8 cellular contexts compared by ENCODE assay signal in the genomic region with DNA sequence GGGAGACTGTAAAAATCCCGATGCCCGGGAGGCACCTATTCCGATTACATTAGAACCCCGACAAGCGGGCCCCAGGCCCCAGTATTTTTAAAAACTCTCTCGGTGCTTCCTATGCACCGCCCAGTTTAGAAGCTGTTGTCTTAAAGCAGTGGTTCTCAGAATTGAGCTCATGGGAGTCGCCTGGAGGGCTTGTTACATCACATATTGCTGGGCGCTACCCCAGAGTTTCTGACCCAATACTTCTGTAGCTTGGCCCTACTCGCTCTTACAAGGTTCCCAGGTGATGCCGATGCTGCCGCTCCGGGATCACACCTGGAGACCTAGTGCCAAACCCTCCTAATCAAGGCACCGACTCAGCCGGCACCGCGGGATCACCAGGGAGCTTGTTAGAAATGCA. TPM values are rescaled to one million over a fixed set of nuclear protein-coding genes. Genes with fewer than 3 reads are reported as not detected.
DNase-seq lines count a peak whose midpoint lies in the region; ATAC-seq, FAIRE-seq and TF ChIP-seq lines count a peak whose summit lies in the region.

No MANE protein-coding gene starts in this region.

- H3K9me3 Mint-ChIP-seq in activated T-cell treated with anti-CD3 and anti-CD28 coated beads, Interleukin-2, amount 50 U/mL, for 24 hours, result peaks cover 7% of the 10 kb centered on the region

- ATAC-seq in HG03175 (IDR thresholded peaks at IDR 0.05; ENCODE audit: unreplicated experiment), result peak; percentile 29
- ATAC-seq in GM12878, result peak; percentile 38

- H3K9me3 ChIP-seq in GM12878 (replicated peaks; ENCODE audit: control insufficient read depth, insufficient read depth, low read length) (peaks cover 11% of the 10 kb centered on the region; the same call in 1 of the 3 replicates), muscle layer of colon (ENCODE audit: low read length) (no peaks in the 10 kb centered on the region)

- no peaks in the 10 kb centered on the region for H3K36me3 Mint-ChIP-seq in activated T-cell treated with anti-CD3 and anti-CD28 coated beads, Interleukin-2, amount 50 U/mL, for 24 hours (ENCODE audit: low read depth)

- no peak overlapping the region for H3K4me3 ChIP-seq in GM12878
- peak overlapping the region in 1 of 2 donors; percentile 34 for H3K4me3 ChIP-seq in muscle layer of colon (ENCODE audit: low read depth in 1 of 2, low read length in 2 of 2)

- H3K4me1 ChIP-seq in GM12878 (ENCODE audit: control insufficient read depth, insufficient read depth, low read length) (peaks cover 6% of the 10 kb centered on the region), muscle layer of colon (ENCODE audit: insufficient read depth, low read length) (peaks cover 38% of the 10 kb centered on the region)

- CTCF ChIA-PET in GM12878 (lab: Yijun Ruan, JAX), result interaction anchor here (0.6 to 4.2 kb wide), 44 partner anchors 8 to 704 kb away, joined by 3 to 56 read pairs (median 4); no protein-coding TSS in a partner anchor

- no peak overlapping the region for H3K27ac Mint-ChIP-seq in activated T-cell treated with anti-CD3 and anti-CD28 coated beads, Interleukin-2, amount 50 U/mL, for 24 hours

- in situ Hi-C loops in GM12878 (cut with MboI), result loop anchor here (5.0 kb wide), 1 partner anchor 529 kb away; no protein-coding TSS in a partner anchor

- H3K4me2 ChIP-seq in GM12878 (ENCODE audit: control insufficient read depth, insufficient read depth), result peak overlapping the region; percentile 75

- no peak overlapping the region for H3K27ac ChIP-seq in GM12878 (ENCODE audit: control insufficient read depth, insufficient read depth)
- H3K27ac ChIP-seq in muscle layer of colon (ENCODE audit: low read depth, low read length), result peak overlapping the region; percentile 15

- peaks cover 13% of the 10 kb centered on the region for H3K4me1 Mint-ChIP-seq in activated T-cell treated with anti-CD3 and anti-CD28 coated beads, Interleukin-2, amount 50 U/mL, for 24 hours (ENCODE audit: low read depth)

- no peaks in the 10 kb centered on the region for H3K79me2 ChIP-seq in GM12878 (ENCODE audit: control insufficient read depth, insufficient read depth, low read length)

- POLR2A ChIA-PET in GM12878 (lab: Charles Lee), result no interaction called here

- no peak for TF ChIP-seq RAD21 in GM12878 (IDR thresholded peaks at IDR 0.05; ENCODE audit: insufficient read depth, low read depth, low read length)

- BruUV-seq in GM12878 (replicated peaks; lab: Mats Ljungman, UMichigan), result no TSS peak

- H4K20me1 ChIP-seq in GM12878 (ENCODE audit: control insufficient read depth, insufficient read depth), result no peaks in the 10 kb centered on the region

- SMC1A ChIA-PET in GM12878 (lab: Charles Lee; ENCODE audit: uncharacterized antibody, unreplicated experiment), result interaction anchor here (0.6 to 2.9 kb wide), 17 partner anchors 9 to 857 kb away, joined by 3 to 40 read pairs (median 3); a partner anchor contains a TSS

- no peak for TF ChIP-seq POLR2A in GM12878 (IDR thresholded peaks at IDR 0.05; ENCODE audit: low read depth, low read length)

- no peaks in the 10 kb centered on the region for H3K36me3 ChIP-seq in GM12878 (ENCODE audit: control insufficient read depth in 2 of 2, insufficient read depth in 2 of 2, low read length in 1 of 2)
- H3K36me3 ChIP-seq in muscle layer of colon (ENCODE audit: insufficient read depth, low read length), result no peaks in the 10 kb centered on the region

- WGBS in GM12878 (ENCODE audit: insufficient coverage, insufficient replicate concordance, low lambda C conversion rate, missing lambda C conversion rate), result 29% methylated on average over 17 of the region's 17 CpGs

- TF ChIP-seq CTCF in GM12878 (IDR thresholded peaks at IDR 0.05 in 2 of 3, conservative IDR thresholded peaks at IDR 0.05 in 1 of 3; ENCODE audit: control insufficient read depth in 2 of 3, extremely low read depth in 1 of 3, insufficient read depth in 1 of 3, low read depth in 3 of 3, low read length in 3 of 3), result no peak

- FAIRE-seq in GM12878 (lab: Jason Lieb, UNC), result no peak

- peaks cover 64% of the 10 kb centered on the region for H3K27me3 Mint-ChIP-seq in activated T-cell treated with anti-CD3 and anti-CD28 coated beads, Interleukin-2, amount 50 U/mL, for 24 hours

- peak overlapping the region; percentile 41 for H3K4me3 Mint-ChIP-seq in activated T-cell treated with anti-CD3 and anti-CD28 coated beads, Interleukin-2, amount 50 U/mL, for 24 hours

- no peak overlapping the region for H3K9ac ChIP-seq in GM12878 (ENCODE audit: control insufficient read depth, insufficient read depth, low read length)
- H3K9ac ChIP-seq in muscle layer of colon (ENCODE audit: low read length), result no peak overlapping the region

- intact Hi-C loops in GM12878 (cut with micrococcal nuclease; ENCODE audit: unreplicated experiment), result loop anchor here (2.0 to 10.0 kb wide), 5 partner anchors 179 to 651 kb away; a partner anchor contains a TSS

- RAD21 ChIA-PET in GM12878 (lab: Charles Lee; ENCODE audit: unreplicated experiment), result interaction anchor here (0.7 to 2.5 kb wide), 18 partner anchors 8 to 654 kb away, joined by 3 to 35 read pairs (median 4); a partner anchor contains a TSS

- no peaks in the 10 kb centered on the region; a peak in 1 of 4 replicates for H3K27me3 ChIP-seq in GM12878 (replicated peaks in 1 of 2; ENCODE audit: control insufficient read depth in 2 of 2, insufficient read depth in 2 of 2, low read length in 1 of 2)
- H3K27me3 ChIP-seq in muscle layer of colon (ENCODE audit: control insufficient read depth in 1 of 2, insufficient read depth in 2 of 2, low read length in 2 of 2), result no peaks in the 10 kb centered on the region

- DNase-seq in activated T-cell treated with anti-CD3 and anti-CD28 coated beads, Interleukin-2, amount 50 U/mL, for 24 hours, result no peak
- no peak for DNase-seq in activated T-cell treated with anti-CD3 and anti-CD28 coated beads, Interleukin-2, amount 50 U/mL, for 1 hour
- DNase-seq in GM12878 (ENCODE audit: low read depth, low spot score) (no peak), GOT3 (lab: John Stamatoyannopoulos, UW) (no peak), NCI-H1694 (lab: John Stamatoyannopoulos, UW) (no peak), NCI-H774 (lab: John Stamatoyannopoulos, UW) (no peak)

- no peak for TF ChIP-seq EP300 in GM12878 (IDR thresholded peaks at IDR 0.05; ENCODE audit: borderline replicate concordance in 1 of 2, control insufficient read depth in 1 of 2, low read depth in 2 of 2, low read length in 2 of 2)

- no peak overlapping the region for H2AFZ ChIP-seq in GM12878 (ENCODE audit: control insufficient read depth, low read depth, low read length)

TF ChIP-seq in GM12878, 131 proteins besides CTCF, POLR2A, EP300 and RAD21 (continues in another document):
- TF ChIP-seq SMAD1 (IDR thresholded peaks at IDR 0.05; ENCODE audit: low read depth, partially characterized antibody), result no peak
- TF ChIP-seq FOS (IDR thresholded peaks at IDR 0.05; ENCODE audit: borderline replicate concordance, extremely low read depth, insufficient read length), result no peak
- TF ChIP-seq TCF7 (IDR thresholded peaks at IDR 0.05; ENCODE audit: borderline replicate concordance), result no peak

RNA-seq across cellular contexts. Expression of a gene that starts 35.2 kb away (rescaled TPM):
- not detected in 2 replicates for total RNA-seq in GM12878 (2013; cell fraction: nucleolus; rRNA removed)
- total RNA-seq in GM12878 (2014; rRNA removed), result not detected in 2 replicates
- total RNA-seq in GM12878 (2014; rRNA removed; fragmentation: Illumina TruSeq; extraction: Trizol), result not detected in 2 replicates
- total RNA-seq in GM12878 (2021), result 0.05 TPM in 1 of 2 replicates, not detected in the other
- not detected for polyA plus RNA-seq in GM12878 (2011; ENCODE audit: low read depth)
- polyA plus RNA-seq in GM12878 (2011; rRNA removed), result not detected in 2 replicates
- not detected in 2 replicates for polyA plus RNA-seq in GM12878 (2011; cell fraction: cytosol; rRNA removed)
- not detected in 2 replicates for polyA plus RNA-seq in GM12878 (2011; cell fraction: nucleus; rRNA removed)
- not detected in 2 replicates for polyA plus RNA-seq in GM12878 (2012)
- polyA plus RNA-seq in GM12878 (2014; fragmentation: Illumina TruSeq; extraction: Trizol), result not detected in 2 replicates
- not detected for polyA plus RNA-seq in GM12878 (2014; fragmentation: Nextera tagmentation; extraction: Ambion mirVana)
- not detected in 2 replicates for polyA plus RNA-seq in GM12878 (2014; rRNA removed)
- not detected for polyA plus RNA-seq in GM12878 (2016; fragmentation: Nextera tagmentation; extraction: Ambion mirVana)
- polyA minus RNA-seq in GM12878 (2011; rRNA and poly(A)+ RNA removed), result not detected in 2 replicates
- not detected in 2 replicates for polyA minus RNA-seq in GM12878 (2011; cell fraction: cytosol; rRNA and poly(A)+ RNA removed)
- polyA minus RNA-seq in GM12878 (2011; cell fraction: nucleus; rRNA and poly(A)+ RNA removed), result not detected in 2 replicates

RNA-seq across cellular contexts. Expression of a gene that starts 53.6 kb away (rescaled TPM):
- not detected in 2 replicates for total RNA-seq in GM12878 (2013; cell fraction: nucleolus; rRNA removed)
- total RNA-seq in GM12878 (2014; rRNA removed), result not detected in 2 replicates
- not detected in 2 replicates for total RNA-seq in GM12878 (2014; rRNA removed; fragmentation: Illumina TruSeq; extraction: Trizol)
- not detected in 2 replicates for total RNA-seq in GM12878 (2021)
- polyA plus RNA-seq in GM12878 (2011; ENCODE audit: low read depth), result not detected
- polyA plus RNA-seq in GM12878 (2011; rRNA removed), result not detected in 2 replicates
- polyA plus RNA-seq in GM12878 (2011; cell fraction: cytosol; rRNA removed), result not detected in 2 replicates
- not detected in 2 replicates for polyA plus RNA-seq in GM12878 (2011; cell fraction: nucleus; rRNA removed)
- polyA plus RNA-seq in GM12878 (2012), result not detected in 2 replicates
- polyA plus RNA-seq in GM12878 (2014; fragmentation: Illumina TruSeq; extraction: Trizol), result not detected in 2 replicates
- polyA plus RNA-seq in GM12878 (2014; fragmentation: Nextera tagmentation; extraction: Ambion mirVana), result not detected
- not detected in 2 replicates for polyA plus RNA-seq in GM12878 (2014; rRNA removed)
- polyA plus RNA-seq in GM12878 (2016; fragmentation: Nextera tagmentation; extraction: Ambion mirVana), result not detected
- polyA minus RNA-seq in GM12878 (2011; rRNA and poly(A)+ RNA removed), result not detected in 2 replicates
- polyA minus RNA-seq in GM12878 (2011; cell fraction: cytosol; rRNA and poly(A)+ RNA removed), result not detected in 2 replicates
- polyA minus RNA-seq in GM12878 (2011; cell fraction: nucleus; rRNA and poly(A)+ RNA removed), result not detected in 2 replicates
